1 cellular context compared by ENCODE assay signal in genomic region chr2:23360571-23361125, GRCh38.
TF ChIP-seq lines count a peak whose summit lies in the region.

No MANE protein-coding gene starts in this region.

TF ChIP-seq in HepG2, 621 proteins besides CTCF, POLR2A, EP300 and RAD21 (continued from another document and continues in another):
- TF ChIP-seq ZNF687 (CRISPR knock-in tag; IDR thresholded peaks at IDR 0.05) (peak; percentile 57), ZBTB37 (CRISPR knock-in tag; IDR thresholded peaks at IDR 0.05) (no peak), ZNF142 (CRISPR knock-in tag; IDR thresholded peaks at IDR 0.05) (peak; percentile 80), BCL3 (CRISPR knock-in tag; IDR thresholded peaks at IDR 0.05) (no peak), THAP7 (CRISPR knock-in tag; IDR thresholded peaks at IDR 0.05) (no peak), PCBP2 (optimal IDR thresholded peaks at IDR 0.05; ENCODE audit: low read depth, low read length, poor library complexity, severe bottlenecking) (no peak), DNMT3B (CRISPR knock-in tag; conservative IDR thresholded peaks at IDR 0.05) (no peak), AHDC1 (CRISPR knock-in tag; IDR thresholded peaks at IDR 0.05; ENCODE audit: borderline replicate concordance) (no peak), KAT2B (IDR thresholded peaks at IDR 0.05; ENCODE audit: borderline replicate concordance, low read depth, low read length) (no peak), STAT5B (CRISPR knock-in tag; IDR thresholded peaks at IDR 0.05) (no peak), ZNF20 (CRISPR knock-in tag; IDR thresholded peaks at IDR 0.05) (no peak), MEF2D (CRISPR knock-in tag; IDR thresholded peaks at IDR 0.05) (no peak), ZNF432 (CRISPR knock-in tag; IDR thresholded peaks at IDR 0.05; ENCODE audit: borderline replicate concordance) (no peak), ZNF281 (CRISPR knock-in tag; IDR thresholded peaks at IDR 0.05; ENCODE audit: borderline replicate concordance) (0 out of 2 replicates have a peak, but pooled peaks have one; percentile 45), ZNF776 (CRISPR knock-in tag; IDR thresholded peaks at IDR 0.05) (no peak), GABPB1 (CRISPR knock-in tag; IDR thresholded peaks at IDR 0.05) (peak; percentile 86), HMG20A (CRISPR knock-in tag; IDR thresholded peaks at IDR 0.05; ENCODE audit: borderline replicate concordance) (no peak), ZNF343 (CRISPR knock-in tag; IDR thresholded peaks at IDR 0.05) (no peak), MTA1 (CRISPR knock-in tag; IDR thresholded peaks at IDR 0.05; ENCODE audit: borderline replicate concordance) (no peak), YEATS2 (CRISPR knock-in tag; IDR thresholded peaks at IDR 0.05; ENCODE audit: borderline replicate concordance) (no peak), ZFP41 (CRISPR knock-in tag; IDR thresholded peaks at IDR 0.05; ENCODE audit: borderline replicate concordance) (no peak), HES4 (CRISPR knock-in tag; IDR thresholded peaks at IDR 0.05; ENCODE audit: borderline replicate concordance) (no peak), GMEB2 (CRISPR knock-in tag; IDR thresholded peaks at IDR 0.05; ENCODE audit: low read depth) (no peak), HDAC1 (CRISPR knock-in tag; IDR thresholded peaks at IDR 0.05) (no peak), GATA4 (IDR thresholded peaks at IDR 0.05; ENCODE audit: borderline replicate concordance, low read depth) (no peak), SRF (IDR thresholded peaks at IDR 0.05; ENCODE audit: low read depth, low read length) (no peak), KMT2A (CRISPR knock-in tag; IDR thresholded peaks at IDR 0.05) (no peak), TRIM24 (CRISPR knock-in tag; IDR thresholded peaks at IDR 0.05) (peak; percentile 79)
